Comparison of ENCODE assay signal across 23 cellular contexts in genomic region chr1:17089496-17089895, GRCh38. TPM values are rescaled to one million over a fixed set of nuclear protein-coding genes. Genes with fewer than 3 reads are reported as not detected.
A peak's percentile ranks its signal among the peaks of the same experiment; 100 is the strongest.
DNase-seq lines count a peak whose midpoint lies in the region; ATAC-seq, FAIRE-seq and TF ChIP-seq lines count a peak whose summit lies in the region.
"Had no signal": no experiment of that assay in that cellular context is flagged by ENCODE, and none has a peak within 500 bp of the region (broad histone marks: within the 10 kb centered on the region; RNA-seq: fewer than 3 reads in every experiment).

No MANE protein-coding gene starts in this region.

- no peak overlapping the region for H2BK5ac ChIP-seq in H1 (ENCODE audit: low read depth, low read length)

- no peaks in the 10 kb centered on the region for H3K23me2 ChIP-seq in H1 (ENCODE audit: low read depth, low read length)

- peak overlapping the region; percentile 81; the same call in 1 of the 2 replicates for H4K8ac ChIP-seq in H1 (ENCODE audit: extremely low read depth, insufficient read depth, low read length)

- H3K79me1 ChIP-seq in H1 (ENCODE audit: low read depth, low read length), result no peaks in the 10 kb centered on the region

- H3K4me3 ChIP-seq in SJCRH30 (no peak overlapping the region), H1 (ENCODE audit: extremely low read depth in 1 of 4, insufficient read depth in 2 of 4, low read depth in 3 of 4, low read length in 4 of 4) (no peak overlapping the region), gastrocnemius medialis (no peak overlapping the region)
- H3K4me3 ChIP-seq: coronary artery, K562, left ventricle myocardium inferior, mucosa of descending colon, upper lobe of right lung had no signal

- H3K9me3 ChIP-seq in SJCRH30 (replicated peaks) (no peaks in the 10 kb centered on the region), H1 (ENCODE audit: insufficient read depth in 2 of 2, low read depth in 1 of 2, low read length in 1 of 2) (no peaks in the 10 kb centered on the region), gastrocnemius medialis (no peaks in the 10 kb centered on the region)
- H3K9me3 ChIP-seq: mucosa of descending colon, upper lobe of right lung had no signal

- H3K9ac ChIP-seq in H1 (replicated peaks in 1 of 4; ENCODE audit: extremely low read depth in 1 of 4, low read depth in 3 of 4, low read length in 3 of 4), result no peak overlapping the region

- peaks cover 3% of the 10 kb centered on the region for H3K9me3 Mint-ChIP-seq in neural crest cell
- H3K9me3 Mint-ChIP-seq: stimulated activated naive CD8-positive, alpha-beta T cell treated with anti-CD3 and anti-CD28 coated beads, Interleukin-15, Interleukin-2, amounts not matched to agents 100 ng/mL and 50 ng/mL, for 24 hours; WTC11 had no signal

- H3K4me1 ChIP-seq in SJCRH30, result peaks cover 32% of the 10 kb centered on the region
- H3K4me1 ChIP-seq in H1 (replicated peaks in 1 of 4; ENCODE audit: control insufficient read depth in 3 of 4, insufficient read depth in 4 of 4, low read length in 3 of 4), result no peaks in the 10 kb centered on the region
- peaks cover 14 to 32% of the 10 kb centered on the region in 2 donors for H3K4me1 ChIP-seq in gastrocnemius medialis
- H3K4me1 ChIP-seq: left ventricle myocardium inferior, upper lobe of right lung had no signal

- no peak for TF ChIP-seq EP300 in H1 (IDR thresholded peaks at IDR 0.05; ENCODE audit: borderline replicate concordance in 1 of 2, low read depth in 2 of 2, low read length in 2 of 2)

- H3K36me3 ChIP-seq in SJCRH30, result no peaks in the 10 kb centered on the region
- no peaks in the 10 kb centered on the region for H3K36me3 ChIP-seq in H1 (ENCODE audit: control insufficient read depth in 2 of 4, insufficient read depth in 4 of 4, low read length in 3 of 4)
- peaks cover 0 to 40% of the 10 kb centered on the region in 2 donors for H3K36me3 ChIP-seq in gastrocnemius medialis
- H3K36me3 ChIP-seq: left ventricle myocardium inferior, upper lobe of right lung had no signal

- in situ Hi-C loops in gastrocnemius medialis (cut with MboI; ENCODE audit: low sequenced_read_pairs in 4 of 4), result no loop called here

- H3K27me3 Mint-ChIP-seq in neural crest cell (ENCODE audit: low read depth), result peaks cover 5% of the 10 kb centered on the region

- TF ChIP-seq CTCF in H1 (IDR thresholded peaks at IDR 0.05; ENCODE audit: control extremely low read depth in 1 of 3, insufficient read depth in 1 of 3, low read depth in 1 of 3, low read length in 3 of 3) (no peak), neural crest cell (conservative IDR thresholded peaks at IDR 0.05) (no peak), gastrocnemius medialis (IDR thresholded peaks at IDR 0.05 in 4 of 5, conservative IDR thresholded peaks at IDR 0.05 in 1 of 5) (no peak)

- no peak overlapping the region for H2BK15ac ChIP-seq in H1 (ENCODE audit: low read length)

- H3K27ac ChIP-seq in SJCRH30 (peak overlapping the region; percentile 14; the same call in 1 of the 2 replicates), H1 (ENCODE audit: low read depth, low read length) (no peak overlapping the region), gastrocnemius medialis (peak overlapping the region in 3 of 4 donors; percentile 8 to 97 (median 96))
- H3K27ac ChIP-seq: coronary artery, left ventricle myocardium inferior, upper lobe of right lung had no signal

- H3K4ac ChIP-seq in H1 (replicated peaks; ENCODE audit: insufficient read length, low read depth, low read length), result no peak overlapping the region

- no peak overlapping the region for H3K4me2 ChIP-seq in H1 (ENCODE audit: insufficient read depth in 1 of 2, low read depth in 2 of 2, low read length in 2 of 2)

- H2BK12ac ChIP-seq in H1 (ENCODE audit: low read depth, low read length), result no peak overlapping the region

- H4K91ac ChIP-seq in H1 (replicated peaks; ENCODE audit: insufficient read length, low read length), result no peak overlapping the region

- TF ChIP-seq RAD21 in H1 (IDR thresholded peaks at IDR 0.05 in 1 of 2, conservative IDR thresholded peaks at IDR 0.05 in 1 of 2; ENCODE audit: low read depth in 2 of 2, low read length in 2 of 2), result no peak

- no peak overlapping the region for H3K18ac ChIP-seq in H1 (ENCODE audit: extremely low read depth, low read length)

- H2BK120ac ChIP-seq in H1 (replicated peaks; ENCODE audit: low read depth, low read length), result no peak overlapping the region

- POLR2A ChIA-PET in H1 (lab: Charles Lee; ENCODE audit: partially characterized antibody), result interaction anchor here (0.9 kb wide), 1 partner anchor 150 kb away, joined by 3 read pairs; no protein-coding TSS in a partner anchor

- CTCF ChIA-PET in H1 (lab: Charles Lee; ENCODE audit: partially characterized antibody), result interaction anchor here (1.2 to 1.3 kb wide), 3 partner anchors 12 to 36 kb away, joined by 3 to 5 read pairs (median 5); no protein-coding TSS in a partner anchor

- intact Hi-C loops in gastrocnemius medialis (cut with DNase I; ENCODE audit: low total_unique reads), result no loop called here

- H2BK20ac ChIP-seq in H1 (ENCODE audit: low read length), result no peak overlapping the region

- H3K27ac Mint-ChIP-seq in neural crest cell (ENCODE audit: unreplicated experiment), result peak overlapping the region; percentile 94
- H3K27ac Mint-ChIP-seq: CD4-positive, CD25-positive, alpha-beta regulatory T cell; stimulated activated naive CD8-positive, alpha-beta T cell treated with anti-CD3 and anti-CD28 coated beads, Interleukin-15, Interleukin-2, amounts not matched to agents 100 ng/mL and 50 ng/mL, for 24 hours had no signal

- peak overlapping the region; percentile 20 for H3K4me3 Mint-ChIP-seq in neural crest cell
- H3K4me3 Mint-ChIP-seq: CD4-positive, CD25-positive, alpha-beta regulatory T cell; stimulated activated naive CD8-positive, alpha-beta T cell treated with anti-CD3 and anti-CD28 coated beads, Interleukin-15, Interleukin-2, amounts not matched to agents 100 ng/mL and 50 ng/mL, for 24 hours; WTC11 had no signal

- H4K20me1 ChIP-seq in H1 (replicated peaks in 1 of 2; ENCODE audit: control insufficient read depth in 1 of 2, insufficient read depth in 2 of 2, low read length in 2 of 2), result peaks cover 0 to 1% of the 10 kb centered on the region in 2 experiments

- no peak overlapping the region for H3K23ac ChIP-seq in H1 (ENCODE audit: insufficient read length)

- H3K4me1 Mint-ChIP-seq in neural crest cell, result peaks cover 29% of the 10 kb centered on the region
- H3K4me1 Mint-ChIP-seq: CD4-positive, CD25-positive, alpha-beta regulatory T cell; WTC11 had no signal

- no peak overlapping the region for H2AFZ ChIP-seq in H1 (ENCODE audit: low read length)

- DNase-seq in SJCRH30, result peak; percentile 63 to 80
- no peak for DNase-seq in H1 (ENCODE audit: low read depth in 1 of 2, low spot score in 2 of 2)
- DNase-seq in neural crest cell (ENCODE audit: low read depth, low spot score), result peak; percentile 67
- no peak for DNase-seq in gastrocnemius medialis
- DNase-seq in activated CD8-positive, alpha-beta memory T cell treated with anti-CD3 and anti-CD28 coated beads for 24 hours, result no peak
- DNase-seq in SW480 (ENCODE audit: low spot score), result no peak
- DNase-seq: activated CD4-positive, alpha-beta T cell treated with anti-CD3 and anti-CD28 coated beads, Interleukin-2, amount 50 U/mL, for 4 hours; activated effector memory CD4-positive, alpha-beta T cell treated with anti-CD3 and anti-CD28 coated beads, Interleukin-2, amount 50 U/mL, for 16 hours; CD4-positive, CD25-positive, alpha-beta regulatory T cell; DMS153; left ventricle myocardium inferior; mucosa of descending colon; NCI-H146; NCI-H524 treated with DMSO at 0.1 percent for 48 hours; T1000; upper lobe of right lung had no signal

- FAIRE-seq in H1 (lab: Jason Lieb, UNC), result no peak
- FAIRE-seq: endometrium, K562 had no signal

- no peak overlapping the region for H3K56ac ChIP-seq in H1 (replicated peaks; ENCODE audit: insufficient read length, low read depth, low read length)

- ATAC-seq in gastrocnemius medialis, result no peak
- no peak for ATAC-seq in HG03139 (IDR thresholded peaks at IDR 0.05; ENCODE audit: unreplicated experiment)
- ATAC-seq: K562, mucosa of descending colon, upper lobe of right lung, WTC11 had no signal

- H2AK5ac ChIP-seq in H1 (ENCODE audit: low read depth, low read length), result no peak overlapping the region

- no peak for TF ChIP-seq POLR2A in H1 (IDR thresholded peaks at IDR 0.05; ENCODE audit: control extremely low read depth in 1 of 2, low read depth in 2 of 2, low read length in 2 of 2)
- no peak for TF ChIP-seq POLR2A in gastrocnemius medialis (IDR thresholded peaks at IDR 0.05)

- H3K14ac ChIP-seq in H1 (ENCODE audit: insufficient read length), result no peak overlapping the region

- H3K36me3 Mint-ChIP-seq in neural crest cell (ENCODE audit: low read depth), result peaks cover 2% of the 10 kb centered on the region
- H3K36me3 Mint-ChIP-seq: CD4-positive, CD25-positive, alpha-beta regulatory T cell; WTC11 had no signal

- no peaks in the 10 kb centered on the region for H3K79me2 ChIP-seq in H1 (ENCODE audit: control insufficient read depth in 1 of 2, insufficient read depth in 2 of 2, low read length in 2 of 2)

- H3K27me3 ChIP-seq in SJCRH30 (no peaks in the 10 kb centered on the region), H1 (replicated peaks in 1 of 4; ENCODE audit: control insufficient read depth in 3 of 4, extremely low read depth in 1 of 4, insufficient read depth in 3 of 4, low read length in 3 of 4) (no peaks in the 10 kb centered on the region), gastrocnemius medialis (no peaks in the 10 kb centered on the region)
- H3K27me3 ChIP-seq: upper lobe of right lung had no signal

- 90% methylated on average over 14 of the region's 14 CpGs; no CpG with 5 or more reads in 1 of the 2 experiments for WGBS in H1 (ENCODE audit: extremely low coverage in 1 of 2, insufficient coverage in 1 of 2, insufficient read length in 1 of 2, insufficient replicate concordance in 2 of 2, low coverage in 1 of 2, low lambda C conversion rate in 2 of 2, missing lambda C conversion rate in 1 of 2), 2 experiments

- no peak overlapping the region for H4K5ac ChIP-seq in H1 (ENCODE audit: insufficient read length, low read depth, low read length)

RNA-seq across cellular contexts. Expression of gene PADI2, which starts 29.8 kb away (rescaled TPM):
- 4.3 and 4.6 TPM in 2 replicates for total RNA-seq in SJCRH30 (2014; rRNA removed; shearing (Covaris generic))
- 5.8 and 7.5 TPM in 2 replicates for total RNA-seq in H1 (2021; fragmentation: NEBNext Ultra II Directional; extraction: Animal tissue kit (Norgen Biotek cat#: 25700))
- 1.6 and 2.5 TPM in 2 replicates for polyA plus RNA-seq in H1 (2011; rRNA removed)
- 1.8 TPM for polyA plus RNA-seq in H1 (2011; cell fraction: cytosol; rRNA removed)
- 4.4 TPM for polyA plus RNA-seq in H1 (2011; cell fraction: nucleus; rRNA removed)
- 2.3 to 3.3 TPM (median 2.8 TPM) in 4 replicates for polyA plus RNA-seq in H1 (2012, experiment 1 of 2)
- polyA plus RNA-seq in H1 (2012, experiment 2 of 2), result 2.3 TPM
- polyA plus RNA-seq in H1 (2013, experiment 1 of 2), result 4.0 TPM
- polyA plus RNA-seq in H1 (2013, experiment 2 of 2), result 4.2 TPM
- 2.2 and 3.9 TPM in 2 replicates for polyA minus RNA-seq in H1 (2011; rRNA and poly(A)+ RNA removed)
- polyA minus RNA-seq in H1 (2011; cell fraction: cytosol; rRNA and poly(A)+ RNA removed), result 2.1 TPM
- polyA minus RNA-seq in H1 (2011; cell fraction: nucleus; rRNA and poly(A)+ RNA removed), result 2.8 TPM
- total RNA-seq in neural crest cell (0.16 and 0.20 TPM in 2 replicates), gastrocnemius medialis (100 to 1,000 TPM; 156 to 176 (median 171) TPM)
- total RNA-seq: CD4-positive, CD25-positive, alpha-beta regulatory T cell; fibroblast of lung had no signal

RNA-seq across cellular contexts. Expression of gene SDHB, which starts 35.7 kb away (rescaled TPM):
- 243 and 247 TPM in 2 replicates for total RNA-seq in SJCRH30 (2014; rRNA removed; shearing (Covaris generic))
- 90.7 and 98.7 TPM in 2 replicates for total RNA-seq in H1 (2021; fragmentation: NEBNext Ultra II Directional; extraction: Animal tissue kit (Norgen Biotek cat#: 25700))
- 67.1 and 84.0 TPM in 2 replicates for polyA plus RNA-seq in H1 (2011; rRNA removed)
- 94.6 TPM for polyA plus RNA-seq in H1 (2011; cell fraction: cytosol; rRNA removed)
- polyA plus RNA-seq in H1 (2011; cell fraction: nucleus; rRNA removed), result 57.2 TPM
- 73.0 to 88.0 TPM (median 79.9 TPM) in 4 replicates for polyA plus RNA-seq in H1 (2012, experiment 1 of 2)
- polyA plus RNA-seq in H1 (2012, experiment 2 of 2), result 65.6 TPM
- polyA plus RNA-seq in H1 (2013, experiment 1 of 2), result 100 TPM
- 91.9 TPM for polyA plus RNA-seq in H1 (2013, experiment 2 of 2)
- 121 and 172 TPM in 2 replicates for polyA minus RNA-seq in H1 (2011; rRNA and poly(A)+ RNA removed)
- 41.2 TPM for polyA minus RNA-seq in H1 (2011; cell fraction: cytosol; rRNA and poly(A)+ RNA removed)
- polyA minus RNA-seq in H1 (2011; cell fraction: nucleus; rRNA and poly(A)+ RNA removed), result 36.9 TPM
- total RNA-seq in neural crest cell, result 47.2 and 58.6 TPM in 2 replicates
- 100 to 1,000 TPM; 238 to 405 (median 328) TPM for total RNA-seq in gastrocnemius medialis

Comparison
In these comparisons a context has a peak if more than half of its experiments do, and no peak if none do; other contexts are left out.
1. DNase-seq: peak in SJCRH30 (2 of 2) and neural crest cell (single experiment); none in H1 (0 of 2), gastrocnemius medialis (0 of 2), activated CD8-positive, alpha-beta memory T cell treated with anti-CD3 and anti-CD28 coated beads for 24 hours (single experiment) and SW480 (single experiment).
2. RNA of gene PADI2, which starts 29.8 kb away (total RNA-seq): 156 to 176 TPM in gastrocnemius medialis; 5.8 to 7.5 TPM in H1, 4.3 to 4.6 TPM in SJCRH30 and 0.16 to 0.20 TPM in neural crest cell; every median in the first group is over 10 times any median in the second.